In genomic region chrX:151516538-151517187, GRCh38 we compare ENCODE assay signal across 2 cellular contexts.
TF ChIP-seq lines count a peak whose summit lies in the region.

No MANE protein-coding gene starts in this region.

TF ChIP-seq in HCT116, 20 proteins besides CTCF, POLR2A, EP300 and RAD21:
- TF ChIP-seq SRF (IDR thresholded peaks at IDR 0.05; ENCODE audit: low read depth) (no peak), SP1 (IDR thresholded peaks at IDR 0.05; ENCODE audit: low read depth) (no peak), ZNF274 (IDR thresholded peaks at IDR 0.05; ENCODE audit: low read depth, low read length) (no peak), CBX3 (IDR thresholded peaks at IDR 0.05; ENCODE audit: low read depth) (no peak), ZBTB33 (IDR thresholded peaks at IDR 0.05; ENCODE audit: extremely low read depth, insufficient replicate concordance, low read length) (no peak), JUND (IDR thresholded peaks at IDR 0.05) (no peak), EZH2 (IDR thresholded peaks at IDR 0.05) (no peak), YY1 (IDR thresholded peaks at IDR 0.05; ENCODE audit: extremely low read depth, insufficient replicate concordance, low read depth, low read length) (no peak), FOSL1 (IDR thresholded peaks at IDR 0.05; ENCODE audit: low read depth) (no peak), ELF1 (IDR thresholded peaks at IDR 0.05; ENCODE audit: borderline replicate concordance, low read depth) (no peak), REST (IDR thresholded peaks at IDR 0.05; ENCODE audit: low read depth) (no peak), ATF3 (IDR thresholded peaks at IDR 0.05) (no peak), MAX (IDR thresholded peaks at IDR 0.05) (no peak), EGR1 (IDR thresholded peaks at IDR 0.05; ENCODE audit: low read depth) (no peak), POLR2AphosphoS5 (IDR thresholded peaks at IDR 0.05; ENCODE audit: low read depth, low read length) (no peak), ZFX (IDR thresholded peaks at IDR 0.05) (no peak), CEBPB (IDR thresholded peaks at IDR 0.05; ENCODE audit: low read depth) (no peak)

TF ChIP-seq in K562, 482 proteins besides CTCF, POLR2A, EP300 and RAD21:
- TF ChIP-seq ZNF57 (CRISPR knock-in tag; IDR thresholded peaks at IDR 0.05) (no peak), ZNF655 (CRISPR knock-in tag; IDR thresholded peaks at IDR 0.05) (no peak), ZC3H8 (IDR thresholded peaks at IDR 0.05) (no peak), ATF3 (IDR thresholded peaks at IDR 0.05) (no peak), ATF3 (CRISPR knock-in tag; conservative IDR thresholded peaks at IDR 0.05) (no peak), THAP12 (CRISPR knock-in tag; IDR thresholded peaks at IDR 0.05) (no peak), KLF1 (tag; IDR thresholded peaks at IDR 0.05) (no peak), CHD1 (IDR thresholded peaks at IDR 0.05; ENCODE audit: low read length) (no peak), ZNF518B (CRISPR knock-in tag; IDR thresholded peaks at IDR 0.05) (no peak), CREB5 (CRISPR knock-in tag; IDR thresholded peaks at IDR 0.05) (no peak), RREB1 (CRISPR knock-in tag; IDR thresholded peaks at IDR 0.05) (no peak), KDM2B (CRISPR knock-in tag; IDR thresholded peaks at IDR 0.05) (no peak), HDAC2 (IDR thresholded peaks at IDR 0.05) (no peak), SP2 (IDR thresholded peaks at IDR 0.05; ENCODE audit: extremely low read depth, low read depth, low read length, poor library complexity, severe bottlenecking) (no peak)
